ENCODE assay signal across 1 cellular context in the genomic region with DNA sequence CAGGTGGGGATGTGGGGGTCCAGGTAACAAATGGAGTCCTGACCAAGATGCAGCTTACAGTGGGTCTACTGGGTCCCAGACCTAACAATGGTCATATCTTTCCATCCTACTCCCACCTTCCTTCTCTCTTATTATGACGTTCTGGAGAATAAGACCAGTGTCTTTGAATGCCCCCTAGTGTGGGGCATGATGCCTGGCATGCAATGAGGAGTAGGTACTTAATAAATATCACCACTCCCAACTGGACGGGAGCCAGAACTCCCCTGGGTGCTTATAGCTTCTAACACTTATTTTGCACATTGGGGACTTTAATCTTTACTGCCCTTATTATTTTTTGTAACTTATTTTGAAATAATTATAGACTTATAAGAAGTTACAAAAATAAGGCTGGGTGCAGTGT.
TF ChIP-seq lines count a peak whose summit lies in the region.

No MANE protein-coding gene starts in this region.

TF ChIP-seq in SK-N-SH treated with all-trans-retinoic acid at 6 μM for 48 hours, 23 proteins besides CTCF, POLR2A, EP300 and RAD21 (continued from another document):
- TF ChIP-seq SNAI2 (CRISPR knock-in tag; IDR thresholded peaks at IDR 0.05) (no peak), CSDC2 (CRISPR knock-in tag; IDR thresholded peaks at IDR 0.05) (no peak), TOX (CRISPR knock-in tag; IDR thresholded peaks at IDR 0.05; ENCODE audit: borderline replicate concordance) (no peak), RARB (CRISPR knock-in tag; IDR thresholded peaks at IDR 0.05) (no peak), BACH2 (CRISPR knock-in tag; IDR thresholded peaks at IDR 0.05; ENCODE audit: borderline replicate concordance) (no peak), PPARA (CRISPR knock-in tag; IDR thresholded peaks at IDR 0.05; ENCODE audit: borderline replicate concordance) (no peak), ESRRG (CRISPR knock-in tag; IDR thresholded peaks at IDR 0.05) (no peak), TCF4 (CRISPR knock-in tag; IDR thresholded peaks at IDR 0.05; ENCODE audit: borderline replicate concordance) (no peak), ZC3H10 (CRISPR knock-in tag; IDR thresholded peaks at IDR 0.05) (no peak), GLIS3 (CRISPR knock-in tag; IDR thresholded peaks at IDR 0.05) (no peak)
- TF ChIP-seq, protein P1, sequence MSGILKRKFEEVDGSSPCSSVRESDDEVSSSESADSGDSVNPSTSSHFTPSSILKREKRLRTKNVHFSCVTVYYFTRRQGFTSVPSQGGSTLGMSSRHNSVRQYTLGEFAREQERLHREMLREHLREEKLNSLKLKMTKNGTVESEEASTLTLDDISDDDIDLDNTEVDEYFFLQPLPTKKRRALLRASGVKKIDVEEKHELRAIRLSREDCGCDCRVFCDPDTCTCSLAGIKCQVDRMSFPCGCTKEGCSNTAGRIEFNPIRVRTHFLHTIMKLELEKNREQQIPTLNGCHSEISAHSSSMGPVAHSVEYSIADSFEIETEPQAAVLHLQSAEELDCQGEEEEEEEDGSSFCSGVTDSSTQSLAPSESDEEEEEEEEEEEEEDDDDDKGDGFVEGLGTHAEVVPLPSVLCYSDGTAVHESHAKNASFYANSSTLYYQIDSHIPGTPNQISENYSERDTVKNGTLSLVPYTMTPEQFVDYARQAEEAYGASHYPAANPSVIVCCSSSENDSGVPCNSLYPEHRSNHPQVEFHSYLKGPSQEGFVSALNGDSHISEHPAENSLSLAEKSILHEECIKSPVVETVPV (CRISPR knock-in tag; IDR thresholded peaks at IDR 0.05), result no peak
- TF ChIP-seq, protein P2, sequence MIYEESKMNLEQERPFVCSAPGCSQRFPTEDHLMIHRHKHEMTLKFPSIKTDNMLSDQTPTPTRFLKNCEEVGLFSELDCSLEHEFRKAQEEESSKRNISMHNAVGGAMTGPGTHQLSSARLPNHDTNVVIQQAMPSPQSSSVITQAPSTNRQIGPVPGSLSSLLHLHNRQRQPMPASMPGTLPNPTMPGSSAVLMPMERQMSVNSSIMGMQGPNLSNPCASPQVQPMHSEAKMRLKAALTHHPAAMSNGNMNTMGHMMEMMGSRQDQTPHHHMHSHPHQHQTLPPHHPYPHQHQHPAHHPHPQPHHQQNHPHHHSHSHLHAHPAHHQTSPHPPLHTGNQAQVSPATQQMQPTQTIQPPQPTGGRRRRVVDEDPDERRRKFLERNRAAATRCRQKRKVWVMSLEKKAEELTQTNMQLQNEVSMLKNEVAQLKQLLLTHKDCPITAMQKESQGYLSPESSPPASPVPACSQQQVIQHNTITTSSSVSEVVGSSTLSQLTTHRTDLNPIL (CRISPR knock-in tag; IDR thresholded peaks at IDR 0.05; ENCODE audit: low read depth), result no peak
- TF ChIP-seq, protein P3, sequence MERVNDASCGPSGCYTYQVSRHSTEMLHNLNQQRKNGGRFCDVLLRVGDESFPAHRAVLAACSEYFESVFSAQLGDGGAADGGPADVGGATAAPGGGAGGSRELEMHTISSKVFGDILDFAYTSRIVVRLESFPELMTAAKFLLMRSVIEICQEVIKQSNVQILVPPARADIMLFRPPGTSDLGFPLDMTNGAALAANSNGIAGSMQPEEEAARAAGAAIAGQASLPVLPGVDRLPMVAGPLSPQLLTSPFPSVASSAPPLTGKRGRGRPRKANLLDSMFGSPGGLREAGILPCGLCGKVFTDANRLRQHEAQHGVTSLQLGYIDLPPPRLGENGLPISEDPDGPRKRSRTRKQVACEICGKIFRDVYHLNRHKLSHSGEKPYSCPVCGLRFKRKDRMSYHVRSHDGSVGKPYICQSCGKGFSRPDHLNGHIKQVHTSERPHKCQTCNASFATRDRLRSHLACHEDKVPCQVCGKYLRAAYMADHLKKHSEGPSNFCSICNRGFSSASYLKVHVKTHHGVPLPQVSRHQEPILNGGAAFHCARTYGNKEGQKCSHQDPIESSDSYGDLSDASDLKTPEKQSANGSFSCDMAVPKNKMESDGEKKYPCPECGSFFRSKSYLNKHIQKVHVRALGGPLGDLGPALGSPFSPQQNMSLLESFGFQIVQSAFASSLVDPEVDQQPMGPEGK (CRISPR knock-in tag; IDR thresholded peaks at IDR 0.05; ENCODE audit: borderline replicate concordance), result no peak
TF ChIP-seq in SK-N-SH treated with all-trans-retinoic acid at 6 μM for 48 hours: peak in this region for 0.
